In genomic region chrX:130024127-130024526, GRCh38 we compare ENCODE assay signal across 8 cellular contexts. TPM values are rescaled to one million over a fixed set of nuclear protein-coding genes. Genes with fewer than 3 reads are reported as not detected.
DNase-seq lines count a peak whose midpoint lies in the region; ATAC-seq and TF ChIP-seq lines count a peak whose summit lies in the region.

No MANE protein-coding gene starts in this region.

- peaks cover 10% of the 10 kb centered on the region; the same call in 1 of the 2 replicates for H3K79me2 ChIP-seq in HCT116 (ENCODE audit: insufficient read depth, low read length)

- POLR2A ChIA-PET in HCT116 (lab: Charles Lee) = no interaction called here

- H3K36me3 ChIP-seq in HCT116 (ENCODE audit: control insufficient read depth in 1 of 2, insufficient read depth in 2 of 2, low read length in 2 of 2) (peaks cover 10 to 24% of the 10 kb centered on the region in 2 experiments; a peak in 3 of 4 replicates), MG63 (no peaks in the 10 kb centered on the region; the same call in 1 of the 2 replicates), lower lobe of right lung (peaks cover 67% of the 10 kb centered on the region)

- RAD21 ChIA-PET in HCT116 (lab: Charles Lee; ENCODE audit: low non-redundant PET in 1 of 2, low total read pairs in 2 of 2, uncharacterized antibody in 2 of 2, unreplicated experiment in 2 of 2) = no interaction called here

- H3K4me1 ChIP-seq in HCT116 (ENCODE audit: control insufficient read depth in 1 of 2, insufficient read depth in 2 of 2, low read length in 2 of 2) (no peaks in the 10 kb centered on the region), lower lobe of right lung (no peaks in the 10 kb centered on the region)

- H4K20me1 ChIP-seq in HCT116 (ENCODE audit: insufficient read depth) = no peaks in the 10 kb centered on the region

- H3K4me3 ChIP-seq in HCT116 (replicated peaks in 1 of 2; ENCODE audit: low read depth in 1 of 2, low read length in 2 of 2) (no peak overlapping the region), MG63 (no peak overlapping the region), choroid plexus epithelial cell (ENCODE audit: low read depth, low read length) (no peak overlapping the region), lower lobe of right lung (no peak overlapping the region)

- in situ Hi-C loops in G401 (cut with HindIII; ENCODE audit: low sequenced_read_pairs) = no loop called here

- H3K27me3 ChIP-seq in HCT116 (ENCODE audit: insufficient read depth, low read length) (no peaks in the 10 kb centered on the region), MG63 (no peaks in the 10 kb centered on the region), lower lobe of right lung (ENCODE audit: low read depth) (no peaks in the 10 kb centered on the region)

- H3K27ac ChIP-seq in HCT116 (ENCODE audit: low read depth, low read length) (no peak overlapping the region), lower lobe of right lung (no peak overlapping the region)

- no peak overlapping the region for H3K9ac ChIP-seq in HCT116 (ENCODE audit: low read length)

- no peaks in the 10 kb centered on the region for H3K9me2 ChIP-seq in HCT116 (ENCODE audit: insufficient read depth)

- ATAC-seq in GM18498 (IDR thresholded peaks at IDR 0.05; ENCODE audit: unreplicated experiment) (peak; percentile 100), HCT116 (peak; percentile 86), lower lobe of right lung (peak; percentile 94 to 96)

- H3K9me3 ChIP-seq in HCT116 (ENCODE audit: control insufficient read depth in 1 of 2, insufficient read depth in 1 of 2, low read depth in 1 of 2, low read length in 2 of 2) (no peaks in the 10 kb centered on the region), MG63 (no peaks in the 10 kb centered on the region), lower lobe of right lung (no peaks in the 10 kb centered on the region)

- intact Hi-C loops in HCT116 (cut with micrococcal nuclease) = no loop called here
- intact Hi-C loops in lower lobe of right lung (cut with DNase I) = no loop called here

- TF ChIP-seq RAD21 in HCT116 (IDR thresholded peaks at IDR 0.05; ENCODE audit: low read depth) = no peak

- TF ChIP-seq CTCF in HCT116 (IDR thresholded peaks at IDR 0.05 in 2 of 3, conservative IDR thresholded peaks at IDR 0.05 in 1 of 3; ENCODE audit: borderline replicate concordance in 1 of 3, insufficient read depth in 1 of 3, low read depth in 2 of 3, low read length in 2 of 3) (no peak), choroid plexus epithelial cell (conservative IDR thresholded peaks at IDR 0.05; ENCODE audit: low read depth, low read length) (no peak), lower lobe of right lung (IDR thresholded peaks at IDR 0.05) (no peak)

- BruUV-seq in HCT116 (replicated peaks; lab: Mats Ljungman, UMichigan) = no TSS peak

- no peak overlapping the region for H2AFZ ChIP-seq in HCT116 (ENCODE audit: low read depth, low read length, poor library complexity, severe bottlenecking)

- TF ChIP-seq POLR2A in HCT116 (IDR thresholded peaks at IDR 0.05; ENCODE audit: borderline replicate concordance, extremely low read depth, insufficient read depth, insufficient read length) = no peak

- CTCF ChIA-PET in HCT116 (lab: Charles Lee) = no interaction called here

- peak; percentile 23 for DNase-seq in HCT116 (ENCODE audit: low read depth, low spot score)
- peak; percentile 6 for DNase-seq in MG63
- DNase-seq in activated CD4-positive, CD25-positive, alpha-beta regulatory T cell treated with anti-CD3 and anti-CD28 coated beads, Interleukin-2, amount 50 U/mL, for 72 hours = peak; percentile 74
- peak; percentile 62 for DNase-seq in choroid plexus epithelial cell (ENCODE audit: low read depth)
- DNase-seq in lower lobe of right lung = peak; percentile 87
- peak; percentile 39 to 62 for DNase-seq in stimulated activated CD8-positive, alpha-beta memory T cell treated with anti-CD3 and anti-CD28 coated beads, Interleukin-7, amount 100 ng/mL, for 1 hour (ENCODE audit: low read depth in 2 of 2)
- no peak for DNase-seq in G401 (ENCODE audit: low spot score)

- no peak overlapping the region for H3K4me2 ChIP-seq in HCT116 (ENCODE audit: low read length)

TF ChIP-seq in HCT116, 20 proteins besides CTCF, POLR2A, EP300 and RAD21:
- TF ChIP-seq EZH2phosphoT487 (IDR thresholded peaks at IDR 0.05; ENCODE audit: borderline replicate concordance) (no peak), ZNF274 (IDR thresholded peaks at IDR 0.05; ENCODE audit: low read depth, low read length) (no peak), EZH2 (IDR thresholded peaks at IDR 0.05) (no peak), ZBTB33 (IDR thresholded peaks at IDR 0.05; ENCODE audit: extremely low read depth, insufficient replicate concordance, low read length) (no peak), POLR2AphosphoS5 (IDR thresholded peaks at IDR 0.05; ENCODE audit: low read depth, low read length) (no peak)
TF ChIP-seq in HCT116: peak in this region for 0.

RNA-seq across cellular contexts. Expression of gene BCORL1, which starts 41.7 kb away (rescaled TPM):
- total RNA-seq in HCT116 (2021; ENCODE audit: unreplicated experiment) (30.8 TPM), lower lobe of right lung (13.6 TPM)
- polyA plus RNA-seq in HCT116 (2012) = 14.7 and 16.5 TPM in 2 replicates
- total RNA-seq in MG63 (2014; rRNA removed; shearing (Covaris generic); ENCODE audit: low replicate concordance) = 0.13 and 0.39 TPM in 2 replicates
- 1.4 and 3.4 TPM in 2 replicates for total RNA-seq in G401 (2014; rRNA removed; shearing (Covaris generic))
